Comparison of ENCODE assay signal across 1 cellular context in the genomic region with DNA sequence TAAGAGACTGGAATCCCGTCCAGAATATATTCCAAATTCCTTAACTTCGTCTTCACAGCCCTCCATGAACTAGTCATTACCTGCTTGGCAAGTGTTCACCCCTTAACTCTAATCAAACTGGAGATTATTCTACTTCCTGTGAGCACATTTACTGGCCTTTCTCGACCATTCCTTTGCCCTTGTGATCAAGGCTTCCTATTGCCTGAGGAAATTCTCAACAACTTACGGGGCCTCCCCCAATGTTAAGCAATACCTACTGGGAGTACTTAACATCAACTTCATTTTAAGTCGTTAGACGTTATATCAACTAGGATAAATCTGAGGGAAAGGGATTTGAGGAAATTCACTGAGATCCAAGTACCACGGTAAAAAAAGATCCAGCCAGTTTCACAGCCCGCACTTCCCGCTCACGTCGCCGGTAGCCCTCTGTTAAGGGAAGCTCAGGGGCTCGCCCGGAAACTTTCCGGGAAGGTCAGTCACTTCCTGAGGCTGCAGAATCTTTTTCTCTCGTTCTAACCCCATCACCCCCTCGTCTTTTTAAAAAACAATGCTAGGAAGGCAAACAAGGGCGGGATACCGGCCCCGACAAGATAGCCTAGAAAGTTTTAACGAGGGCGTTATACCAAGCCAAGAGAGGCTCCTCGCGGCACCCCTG.
TF ChIP-seq lines count a peak whose summit lies in the region.

No MANE protein-coding gene starts in this region.

TF ChIP-seq in HCT116, 20 proteins besides CTCF, POLR2A, EP300 and RAD21 (continued from another document):
- TF ChIP-seq, protein P1, sequence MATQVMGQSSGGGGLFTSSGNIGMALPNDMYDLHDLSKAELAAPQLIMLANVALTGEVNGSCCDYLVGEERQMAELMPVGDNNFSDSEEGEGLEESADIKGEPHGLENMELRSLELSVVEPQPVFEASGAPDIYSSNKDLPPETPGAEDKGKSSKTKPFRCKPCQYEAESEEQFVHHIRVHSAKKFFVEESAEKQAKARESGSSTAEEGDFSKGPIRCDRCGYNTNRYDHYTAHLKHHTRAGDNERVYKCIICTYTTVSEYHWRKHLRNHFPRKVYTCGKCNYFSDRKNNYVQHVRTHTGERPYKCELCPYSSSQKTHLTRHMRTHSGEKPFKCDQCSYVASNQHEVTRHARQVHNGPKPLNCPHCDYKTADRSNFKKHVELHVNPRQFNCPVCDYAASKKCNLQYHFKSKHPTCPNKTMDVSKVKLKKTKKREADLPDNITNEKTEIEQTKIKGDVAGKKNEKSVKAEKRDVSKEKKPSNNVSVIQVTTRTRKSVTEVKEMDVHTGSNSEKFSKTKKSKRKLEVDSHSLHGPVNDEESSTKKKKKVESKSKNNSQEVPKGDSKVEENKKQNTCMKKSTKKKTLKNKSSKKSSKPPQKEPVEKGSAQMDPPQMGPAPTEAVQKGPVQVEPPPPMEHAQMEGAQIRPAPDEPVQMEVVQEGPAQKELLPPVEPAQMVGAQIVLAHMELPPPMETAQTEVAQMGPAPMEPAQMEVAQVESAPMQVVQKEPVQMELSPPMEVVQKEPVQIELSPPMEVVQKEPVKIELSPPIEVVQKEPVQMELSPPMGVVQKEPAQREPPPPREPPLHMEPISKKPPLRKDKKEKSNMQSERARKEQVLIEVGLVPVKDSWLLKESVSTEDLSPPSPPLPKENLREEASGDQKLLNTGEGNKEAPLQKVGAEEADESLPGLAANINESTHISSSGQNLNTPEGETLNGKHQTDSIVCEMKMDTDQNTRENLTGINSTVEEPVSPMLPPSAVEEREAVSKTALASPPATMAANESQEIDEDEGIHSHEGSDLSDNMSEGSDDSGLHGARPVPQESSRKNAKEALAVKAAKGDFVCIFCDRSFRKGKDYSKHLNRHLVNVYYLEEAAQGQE (IDR thresholded peaks at IDR 0.05; ENCODE audit: low read depth): no peak
- TF ChIP-seq ZFX (IDR thresholded peaks at IDR 0.05): no peak
- TF ChIP-seq FOSL1 (IDR thresholded peaks at IDR 0.05; ENCODE audit: low read depth): no peak
- TF ChIP-seq JUND (IDR thresholded peaks at IDR 0.05): no peak
- no peak for TF ChIP-seq EZH2phosphoT487 (IDR thresholded peaks at IDR 0.05; ENCODE audit: borderline replicate concordance)
- TF ChIP-seq CBX3 (IDR thresholded peaks at IDR 0.05; ENCODE audit: low read depth): no peak
- TF ChIP-seq, protein P2, sequence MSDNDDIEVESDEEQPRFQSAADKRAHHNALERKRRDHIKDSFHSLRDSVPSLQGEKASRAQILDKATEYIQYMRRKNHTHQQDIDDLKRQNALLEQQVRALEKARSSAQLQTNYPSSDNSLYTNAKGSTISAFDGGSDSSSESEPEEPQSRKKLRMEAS (IDR thresholded peaks at IDR 0.05): no peak
- TF ChIP-seq SIN3A (IDR thresholded peaks at IDR 0.05; ENCODE audit: low read depth): no peak
- TF ChIP-seq ELF1 (IDR thresholded peaks at IDR 0.05; ENCODE audit: borderline replicate concordance, low read depth): no peak
- TF ChIP-seq CEBPB (IDR thresholded peaks at IDR 0.05; ENCODE audit: low read depth): no peak
- no peak for TF ChIP-seq EZH2 (IDR thresholded peaks at IDR 0.05)
